12 cellular contexts compared by ENCODE assay signal in genomic region chrX:153272070-153272469, GRCh38. TPM values are rescaled to one million over a fixed set of nuclear protein-coding genes. Genes with fewer than 3 reads are reported as not detected.
"Had no signal": no experiment of that assay in that cellular context is flagged by ENCODE, and none has a peak within 500 bp of the region (broad histone marks: within the 10 kb centered on the region; RNA-seq: fewer than 3 reads in every experiment).

No MANE protein-coding gene starts in this region.

RNA-seq across cellular contexts. Expression of gene PNMA6F, which starts 49.5 kb away (rescaled TPM):
- total RNA-seq: stomach, subcutaneous adipose tissue, suprapubic skin, thoracic aorta, thyroid gland, transverse colon, upper lobe of left lung, upper lobe of right lung, ureter, urinary bladder, uterus, vagina had no signal
- polyA plus RNA-seq: stomach, urinary bladder had no signal
